ENCODE assay signal across 2 cellular contexts in the genomic region with DNA sequence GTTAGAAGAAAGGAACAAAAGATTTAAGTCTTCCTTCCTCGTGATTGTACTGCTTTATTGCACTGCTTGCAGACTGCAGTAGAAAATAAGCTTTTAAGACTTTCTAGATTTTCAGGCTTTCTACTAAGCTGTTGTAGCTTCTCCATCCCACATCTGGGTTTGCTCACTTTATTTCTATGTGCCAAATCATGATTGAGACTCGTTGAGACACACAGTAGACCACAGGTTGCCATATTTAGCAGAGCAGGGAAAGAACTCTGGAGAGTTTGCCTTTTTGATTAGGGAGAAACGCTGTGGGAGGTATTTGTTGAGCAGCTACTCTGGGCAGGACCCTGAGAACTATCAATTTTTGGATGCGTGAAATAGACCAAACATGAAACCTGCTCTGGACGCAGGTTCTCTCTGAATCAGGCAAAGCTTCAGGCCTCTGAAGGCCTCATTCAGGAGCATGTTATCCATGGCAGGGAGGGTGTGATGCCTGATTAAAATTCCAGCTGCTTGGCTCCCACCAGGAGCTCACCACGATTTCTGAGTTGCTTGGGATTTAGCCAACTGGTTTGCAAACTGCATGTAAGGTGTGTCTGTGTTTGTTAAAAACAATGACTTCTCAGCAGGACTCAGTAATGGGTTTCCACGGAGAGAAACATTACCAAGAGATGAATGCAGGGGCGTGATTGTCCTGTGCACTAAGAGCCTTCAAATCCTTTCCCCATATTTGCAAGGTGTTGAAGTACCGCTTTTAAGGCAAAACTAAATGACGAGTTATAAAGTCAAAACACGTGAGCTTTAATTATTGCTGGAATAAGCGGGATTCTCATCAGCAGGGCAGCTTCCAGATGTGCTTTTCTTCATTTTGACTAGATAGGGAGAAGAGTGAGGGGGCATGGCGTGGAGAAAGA.
TF ChIP-seq lines count a peak whose summit lies in the region.

No MANE protein-coding gene starts in this region.

TF ChIP-seq in GM23338, 12 proteins besides CTCF, POLR2A, EP300 and RAD21:
- TF ChIP-seq ZNF331 (CRISPR knock-in tag; IDR thresholded peaks at IDR 0.05; ENCODE audit: low read depth), result no peak
- TF ChIP-seq, protein P1, sequence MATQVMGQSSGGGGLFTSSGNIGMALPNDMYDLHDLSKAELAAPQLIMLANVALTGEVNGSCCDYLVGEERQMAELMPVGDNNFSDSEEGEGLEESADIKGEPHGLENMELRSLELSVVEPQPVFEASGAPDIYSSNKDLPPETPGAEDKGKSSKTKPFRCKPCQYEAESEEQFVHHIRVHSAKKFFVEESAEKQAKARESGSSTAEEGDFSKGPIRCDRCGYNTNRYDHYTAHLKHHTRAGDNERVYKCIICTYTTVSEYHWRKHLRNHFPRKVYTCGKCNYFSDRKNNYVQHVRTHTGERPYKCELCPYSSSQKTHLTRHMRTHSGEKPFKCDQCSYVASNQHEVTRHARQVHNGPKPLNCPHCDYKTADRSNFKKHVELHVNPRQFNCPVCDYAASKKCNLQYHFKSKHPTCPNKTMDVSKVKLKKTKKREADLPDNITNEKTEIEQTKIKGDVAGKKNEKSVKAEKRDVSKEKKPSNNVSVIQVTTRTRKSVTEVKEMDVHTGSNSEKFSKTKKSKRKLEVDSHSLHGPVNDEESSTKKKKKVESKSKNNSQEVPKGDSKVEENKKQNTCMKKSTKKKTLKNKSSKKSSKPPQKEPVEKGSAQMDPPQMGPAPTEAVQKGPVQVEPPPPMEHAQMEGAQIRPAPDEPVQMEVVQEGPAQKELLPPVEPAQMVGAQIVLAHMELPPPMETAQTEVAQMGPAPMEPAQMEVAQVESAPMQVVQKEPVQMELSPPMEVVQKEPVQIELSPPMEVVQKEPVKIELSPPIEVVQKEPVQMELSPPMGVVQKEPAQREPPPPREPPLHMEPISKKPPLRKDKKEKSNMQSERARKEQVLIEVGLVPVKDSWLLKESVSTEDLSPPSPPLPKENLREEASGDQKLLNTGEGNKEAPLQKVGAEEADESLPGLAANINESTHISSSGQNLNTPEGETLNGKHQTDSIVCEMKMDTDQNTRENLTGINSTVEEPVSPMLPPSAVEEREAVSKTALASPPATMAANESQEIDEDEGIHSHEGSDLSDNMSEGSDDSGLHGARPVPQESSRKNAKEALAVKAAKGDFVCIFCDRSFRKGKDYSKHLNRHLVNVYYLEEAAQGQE (IDR thresholded peaks at IDR 0.05; ENCODE audit: unreplicated experiment), result no peak
- TF ChIP-seq STAT1 (IDR thresholded peaks at IDR 0.05; ENCODE audit: unreplicated experiment), result no peak
- TF ChIP-seq ETS1 (IDR thresholded peaks at IDR 0.05), result no peak
- no peak for TF ChIP-seq EZH2phosphoT487 (IDR thresholded peaks at IDR 0.05; ENCODE audit: unreplicated experiment)

TF ChIP-seq in H1, 55 proteins besides CTCF, POLR2A, EP300 and RAD21:
- TF ChIP-seq TEAD4 (IDR thresholded peaks at IDR 0.05; ENCODE audit: low read depth, low read length) (0 out of 2 replicates have a peak, but pooled peaks have one; percentile 3), TBP (IDR thresholded peaks at IDR 0.05; ENCODE audit: low read depth, low read length) (no peak), HDAC2 (IDR thresholded peaks at IDR 0.05; ENCODE audit: borderline replicate concordance in 1 of 2, low read depth in 2 of 2, low read length in 2 of 2) (0 out of 4 replicates have a peak, but pooled peaks of 1 of the 2 experiments have one; percentile 44), YY1 (IDR thresholded peaks at IDR 0.05; ENCODE audit: low read depth, low read length) (no peak), MAX (IDR thresholded peaks at IDR 0.05) (peak; percentile 18; the same call in 1 of the 2 replicates), CREB1 (IDR thresholded peaks at IDR 0.05) (no peak)
TF ChIP-seq in H1: peak in this region for 3.
